In the genomic region with DNA sequence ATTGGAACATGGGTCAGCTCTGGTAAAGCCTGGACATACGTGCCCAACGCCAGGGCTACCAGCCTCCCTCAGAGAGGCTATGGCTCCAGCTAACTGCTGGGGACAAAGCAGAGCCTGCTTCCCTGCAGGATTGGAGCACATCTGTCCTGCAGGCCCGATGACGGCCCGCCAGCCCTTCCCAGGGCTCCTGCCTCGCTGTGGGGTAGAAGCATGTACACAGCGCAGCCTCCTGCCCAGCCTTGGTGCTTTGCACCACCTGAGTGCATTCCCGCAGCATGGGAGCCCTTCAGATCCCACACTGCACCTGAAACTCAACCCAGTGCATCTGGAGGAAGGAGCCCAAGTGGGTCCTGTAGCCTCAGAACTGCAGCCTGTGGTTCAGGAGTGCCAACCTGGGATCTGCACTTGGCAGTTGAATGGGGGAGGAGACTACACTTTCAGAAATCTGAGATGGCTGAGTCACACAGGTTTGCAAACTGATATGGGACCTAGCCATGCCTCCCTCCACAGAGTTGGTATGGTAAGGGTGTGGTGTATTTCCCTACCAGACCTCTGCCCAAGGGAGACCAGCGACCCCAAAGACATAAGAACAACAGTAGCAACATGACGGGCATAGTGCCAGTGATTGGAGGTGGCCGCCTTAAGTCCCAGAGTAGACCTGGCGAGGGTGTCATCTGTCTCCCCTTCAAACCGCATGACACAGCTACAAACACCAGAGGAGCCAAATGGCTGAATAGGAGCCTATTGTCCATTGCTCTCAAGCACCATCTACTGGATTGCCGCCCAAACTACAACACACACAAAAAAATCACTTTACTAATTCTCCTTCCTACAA, we compare ENCODE assay signal across 8 cellular contexts.
DNase-seq lines count a peak whose midpoint lies in the region; ATAC-seq and TF ChIP-seq lines count a peak whose summit lies in the region.

No MANE protein-coding gene starts in this region.

- H3K9ac ChIP-seq in Loucy (ENCODE audit: low read depth, low read length, poor library complexity, severe bottlenecking): no peak overlapping the region

- H3K36me3 ChIP-seq in Loucy (ENCODE audit: insufficient read depth, low read length) (no peaks in the 10 kb centered on the region), transverse colon (no peaks in the 10 kb centered on the region)

- intact Hi-C loops in transverse colon (cut with DNase I; ENCODE audit: low total_unique reads): no loop called here

- H3K9me2 ChIP-seq in Loucy (replicated peaks; ENCODE audit: low read depth, low read length): no peaks in the 10 kb centered on the region

- no peak overlapping the region for H3K4me2 ChIP-seq in Loucy (ENCODE audit: low read depth, low read length, poor library complexity, severe bottlenecking)

- H3K27ac Mint-ChIP-seq in glutamatergic neuron (ENCODE audit: unreplicated experiment): no peak overlapping the region

- peak; percentile 18 for DNase-seq in DMS153 treated with DMSO at 0.1 percent for 48 hours (lab: John Stamatoyannopoulos, UW; ENCODE audit: unreplicated experiment)
- peak; percentile 8 for DNase-seq in RPMI7951 (ENCODE audit: low read depth)
- peak; percentile 38 for DNase-seq in glutamatergic neuron
- DNase-seq in transverse colon: no peak
- no peak for DNase-seq in cortex of kidney (lab: John Stamatoyannopoulos, UW)
- DNase-seq in SKM-1 treated with dmso at 0.1 percent for 144 hours (lab: John Stamatoyannopoulos, UW; ENCODE audit: unreplicated experiment): no peak

- no peak overlapping the region for H3K4me3 Mint-ChIP-seq in glutamatergic neuron (ENCODE audit: unreplicated experiment)

- 60 to 74% methylated on average over 2 to 13 of the region's 14 CpGs for WGBS in transverse colon (ENCODE audit: low coverage in 1 of 2), 2 donors

- H3K4me3 ChIP-seq in Loucy (ENCODE audit: low read length, poor library complexity, severe bottlenecking) (no peak overlapping the region), transverse colon (no peak overlapping the region)

- H3K9me3 Mint-ChIP-seq in glutamatergic neuron (ENCODE audit: unreplicated experiment): no peaks in the 10 kb centered on the region

- no peak for TF ChIP-seq POLR2A in transverse colon (IDR thresholded peaks at IDR 0.05)

- no peaks in the 10 kb centered on the region for H3K9me3 ChIP-seq in Loucy (ENCODE audit: insufficient read depth, low read depth, low read length)
- H3K9me3 ChIP-seq in transverse colon: no peaks in the 10 kb centered on the region

- no peaks in the 10 kb centered on the region for H3K36me3 Mint-ChIP-seq in glutamatergic neuron (ENCODE audit: unreplicated experiment)

- in situ Hi-C loops in transverse colon (cut with MboI; ENCODE audit: low pct_ligation_motif_present in 1 of 4, low pct_unique_long_range_greater_than_20kb in 1 of 4, low sequenced_read_pairs in 3 of 4): no loop called here

- H3K4me1 Mint-ChIP-seq in glutamatergic neuron (ENCODE audit: low read depth, unreplicated experiment): no peaks in the 10 kb centered on the region

- H3K79me2 ChIP-seq in Loucy (ENCODE audit: insufficient read depth, low read length): no peaks in the 10 kb centered on the region

- no peak overlapping the region for H3K27ac ChIP-seq in transverse colon

- TF ChIP-seq CTCF in Loucy (conservative IDR thresholded peaks at IDR 0.05; ENCODE audit: low read length) (peak; percentile 73), glutamatergic neuron (IDR thresholded peaks at IDR 0.05; ENCODE audit: partially characterized antibody, unreplicated experiment) (peak; percentile 53), transverse colon (IDR thresholded peaks at IDR 0.05) (peak; percentile 22 to 42 (median 38))

- no peak overlapping the region for H2AFZ ChIP-seq in Loucy (ENCODE audit: low read length)

- no peak for TF ChIP-seq EP300 in transverse colon (IDR thresholded peaks at IDR 0.05; ENCODE audit: low read depth)

- H3K27me3 Mint-ChIP-seq in glutamatergic neuron (ENCODE audit: unreplicated experiment): peaks cover 2% of the 10 kb centered on the region

- no peaks in the 10 kb centered on the region for H4K20me1 ChIP-seq in Loucy (ENCODE audit: insufficient read depth, low read length, poor library complexity, severe bottlenecking)

- H3K27me3 ChIP-seq in Loucy (ENCODE audit: insufficient read depth, low read length, poor library complexity, severe bottlenecking) (no peaks in the 10 kb centered on the region), transverse colon (no peaks in the 10 kb centered on the region)

- H3K4me1 ChIP-seq in Loucy (ENCODE audit: insufficient read depth, low read length, poor library complexity, severe bottlenecking) (no peaks in the 10 kb centered on the region), transverse colon (no peaks in the 10 kb centered on the region)

- H3F3A ChIP-seq in Loucy (ENCODE audit: low read depth): no peaks in the 10 kb centered on the region

- ATAC-seq in GM21786 (IDR thresholded peaks at IDR 0.05; ENCODE audit: unreplicated experiment): peak; percentile 83

Comparison
In these comparisons a context has a peak if more than half of its experiments do, and no peak if none do; other contexts are left out.
1. DNase-seq: peak in DMS153 treated with DMSO at 0.1 percent for 48 hours (single experiment), RPMI7951 (single experiment) and glutamatergic neuron (single experiment); none in transverse colon (single experiment), cortex of kidney (single experiment) and SKM-1 treated with dmso at 0.1 percent for 144 hours (single experiment).
2. Peak in every context shown above with its lines, with median percentiles within 50 percentile points of each other: CTCF ChIP-seq.